Comparison of ENCODE assay signal across 1 cellular context in genomic region chr6:31197559-31198305, GRCh38.
A peak's percentile ranks its signal among the peaks of the same experiment; 100 is the strongest.
TF ChIP-seq lines count a peak whose summit lies in the region.

No MANE protein-coding gene starts in this region.

TF ChIP-seq in K562, 482 proteins besides CTCF, POLR2A, EP300 and RAD21 (continued from another document and continues in another):
- TF ChIP-seq ZNF274 (IDR thresholded peaks at IDR 0.05; ENCODE audit: borderline replicate concordance, low read depth, low read length) (no peak), SAP30 (IDR thresholded peaks at IDR 0.05; ENCODE audit: borderline replicate concordance, insufficient read depth, low read depth, low read length, poor library complexity, severe bottlenecking) (peak; percentile 28), SMAD3 (CRISPR knock-in tag; conservative IDR thresholded peaks at IDR 0.05) (no peak), STAT5A (IDR thresholded peaks at IDR 0.05; ENCODE audit: borderline replicate concordance, low read length) (no peak), HNRNPLL (IDR thresholded peaks at IDR 0.05; ENCODE audit: low read depth, low read length, poor library complexity, severe bottlenecking) (peak; percentile 69), KLF1 (tag; IDR thresholded peaks at IDR 0.05) (peak; percentile 83; the same call in 1 of the 2 replicates), ARID4B (CRISPR knock-in tag; IDR thresholded peaks at IDR 0.05) (no peak), ZKSCAN8 (CRISPR knock-in tag; IDR thresholded peaks at IDR 0.05) (no peak), ZBED1 (IDR thresholded peaks at IDR 0.05) (no peak), AFF4 (CRISPR knock-in tag; IDR thresholded peaks at IDR 0.05) (no peak), SOX6 (IDR thresholded peaks at IDR 0.05) (peak; percentile 70), ZBTB26 (CRISPR knock-in tag; IDR thresholded peaks at IDR 0.05) (no peak), POLR2AphosphoS5 (IDR thresholded peaks at IDR 0.05; ENCODE audit: control insufficient read depth, insufficient read depth, low read depth, low read length) (peak; percentile 67), ARHGAP35 (IDR thresholded peaks at IDR 0.05; ENCODE audit: partially characterized antibody) (no peak), ZNF780A (CRISPR knock-in tag; IDR thresholded peaks at IDR 0.05) (no peak), XRCC4 (IDR thresholded peaks at IDR 0.05; ENCODE audit: extremely low read depth, insufficient read depth, insufficient read length) (no peak), ZNF77 (CRISPR knock-in tag; IDR thresholded peaks at IDR 0.05) (no peak), TEAD2 (tag; IDR thresholded peaks at IDR 0.05) (no peak), SNRNP70 (optimal IDR thresholded peaks at IDR 0.05; ENCODE audit: low read depth, low read length) (no peak), ADNP (tag; IDR thresholded peaks at IDR 0.05) (0 out of 2 replicates have a peak, but pooled peaks have one; percentile 11), NFIC (IDR thresholded peaks at IDR 0.05) (0 out of 2 replicates have a peak, but pooled peaks have one; percentile 3), NRF1 (conservative IDR thresholded peaks at IDR 0.05 in 1 of 2, IDR thresholded peaks at IDR 0.05 in 1 of 2) (peak; percentile 81 to 83), EZH2 (IDR thresholded peaks at IDR 0.05; ENCODE audit: borderline replicate concordance, low read depth, low read length) (no peak), SRSF7 (optimal IDR thresholded peaks at IDR 0.05; ENCODE audit: low read depth, low read length) (no peak), CC2D1A (IDR thresholded peaks at IDR 0.05) (peak; percentile 70), ZNF384 (IDR thresholded peaks at IDR 0.05; ENCODE audit: low read depth, low read length) (peak; percentile 85), ZNF407 (IDR thresholded peaks at IDR 0.05; ENCODE audit: low read depth) (peak; percentile 68; the same call in 1 of the 2 replicates), SMAD1 (IDR thresholded peaks at IDR 0.05; ENCODE audit: low read depth, low read length, partially characterized antibody) (peak; percentile 87), SIX5 (IDR thresholded peaks at IDR 0.05; ENCODE audit: borderline replicate concordance in 1 of 2, insufficient read depth in 1 of 2, low read depth in 1 of 2, low read length in 2 of 2) (no peak), DMBX1 (CRISPR knock-in tag; IDR thresholded peaks at IDR 0.05; ENCODE audit: borderline replicate concordance) (no peak), TBP (optimal IDR thresholded peaks at IDR 0.05; ENCODE audit: low read depth, low read length) (peak; percentile 70), ZNF174 (CRISPR knock-in tag; IDR thresholded peaks at IDR 0.05) (no peak), SRSF3 (IDR thresholded peaks at IDR 0.05; ENCODE audit: insufficient read depth, low read length) (no peak), POLR3G (IDR thresholded peaks at IDR 0.05; ENCODE audit: extremely low read depth, insufficient read length, insufficient replicate concordance) (no peak), ZNF699 (CRISPR knock-in tag; IDR thresholded peaks at IDR 0.05; ENCODE audit: insufficient replicate concordance) (no peak), POU5F1 (IDR thresholded peaks at IDR 0.05; ENCODE audit: borderline replicate concordance, low read depth, low read length, partially characterized antibody) (no peak), CGGBP1 (CRISPR knock-in tag; IDR thresholded peaks at IDR 0.05) (no peak), NCOR1 (IDR thresholded peaks at IDR 0.05) (peak; percentile 57; the same call in 1 of the 2 replicates), NR2F6 (CRISPR knock-in tag; IDR thresholded peaks at IDR 0.05) (no peak), ZNF217 (CRISPR knock-in tag; IDR thresholded peaks at IDR 0.05) (no peak), MCM5 (IDR thresholded peaks at IDR 0.05; ENCODE audit: low read depth) (no peak), SAFB (IDR thresholded peaks at IDR 0.05; ENCODE audit: borderline replicate concordance, low read depth, low read length) (peak; percentile 40; the same call in 1 of the 2 replicates), ZNF507 (tag; conservative IDR thresholded peaks at IDR 0.05) (no peak), FOXJ2 (tag; IDR thresholded peaks at IDR 0.05) (no peak), ATF1 (CRISPR knock-in tag; IDR thresholded peaks at IDR 0.05) (no peak), ATF1 (tag; IDR thresholded peaks at IDR 0.05) (peak; percentile 78)
- TF ChIP-seq, protein P1, sequence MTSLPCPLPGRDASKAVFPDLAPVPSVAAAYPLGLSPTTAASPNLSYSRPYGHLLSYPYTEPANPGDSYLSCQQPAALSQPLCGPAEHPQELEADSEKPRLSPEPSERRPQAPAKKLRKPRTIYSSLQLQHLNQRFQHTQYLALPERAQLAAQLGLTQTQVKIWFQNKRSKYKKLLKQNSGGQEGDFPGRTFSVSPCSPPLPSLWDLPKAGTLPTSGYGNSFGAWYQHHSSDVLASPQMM (CRISPR knock-in tag; IDR thresholded peaks at IDR 0.05), result no peak
- TF ChIP-seq, protein P2, sequence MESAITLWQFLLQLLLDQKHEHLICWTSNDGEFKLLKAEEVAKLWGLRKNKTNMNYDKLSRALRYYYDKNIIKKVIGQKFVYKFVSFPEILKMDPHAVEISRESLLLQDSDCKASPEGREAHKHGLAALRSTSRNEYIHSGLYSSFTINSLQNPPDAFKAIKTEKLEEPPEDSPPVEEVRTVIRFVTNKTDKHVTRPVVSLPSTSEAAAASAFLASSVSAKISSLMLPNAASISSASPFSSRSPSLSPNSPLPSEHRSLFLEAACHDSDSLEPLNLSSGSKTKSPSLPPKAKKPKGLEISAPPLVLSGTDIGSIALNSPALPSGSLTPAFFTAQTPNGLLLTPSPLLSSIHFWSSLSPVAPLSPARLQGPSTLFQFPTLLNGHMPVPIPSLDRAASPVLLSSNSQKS (CRISPR knock-in tag; IDR thresholded peaks at IDR 0.05), result no peak
